21 cellular contexts compared by ENCODE assay signal in genomic region chr17:48619821-48620496, GRCh38. TPM values are rescaled to one million over a fixed set of nuclear protein-coding genes. Genes with fewer than 3 reads are reported as not detected.
DNase-seq lines count a peak whose midpoint lies in the region; ATAC-seq, FAIRE-seq and TF ChIP-seq lines count a peak whose summit lies in the region.
"Had no signal": no experiment of that assay in that cellular context is flagged by ENCODE, and none has a peak within 500 bp of the region (broad histone marks: within the 10 kb centered on the region; RNA-seq: fewer than 3 reads in every experiment).

No MANE protein-coding gene starts in this region.

- H3K14ac ChIP-seq in H1 (ENCODE audit: insufficient read length): no peak overlapping the region

- peaks cover 0 to 3% (median 1%) of the 10 kb centered on the region in 4 experiments; a peak in 5 of 7 replicates for H3K4me1 ChIP-seq in H1 (replicated peaks in 1 of 4; ENCODE audit: control insufficient read depth in 3 of 4, insufficient read depth in 4 of 4, low read length in 3 of 4)
- peaks cover 41 to 42% of the 10 kb centered on the region in 2 donors for H3K4me1 ChIP-seq in mucosa of rectum (ENCODE audit: control insufficient read depth in 2 of 2, insufficient read depth in 2 of 2, low read length in 2 of 2)
- peaks cover 0 to 16% (median 3%) of the 10 kb centered on the region in 12 donors for H3K4me1 ChIP-seq in heart left ventricle
- H3K4me1 ChIP-seq: testis had no signal

- no peaks in the 10 kb centered on the region for H3K79me2 ChIP-seq in H1 (ENCODE audit: control insufficient read depth in 1 of 2, insufficient read depth in 2 of 2, low read length in 2 of 2)

- intact Hi-C loops in dorsolateral prefrontal cortex (cut with DNase I) (loop anchor here (2.0 to 10.0 kb wide), 7 partner anchors 125 to 595 kb away; no protein-coding TSS in a partner anchor), heart left ventricle (cut with DNase I) (loop anchor here (2.0 to 10.0 kb wide), 11 partner anchors 268 to 595 kb away; no protein-coding TSS in a partner anchor)

- no peak overlapping the region for H2BK120ac ChIP-seq in H1 (replicated peaks; ENCODE audit: low read depth, low read length)

- H3K4me3 ChIP-seq in H1 (ENCODE audit: extremely low read depth in 1 of 4, insufficient read depth in 2 of 4, low read depth in 3 of 4, low read length in 4 of 4) (no peak overlapping the region), mucosa of rectum (ENCODE audit: low read length in 2 of 2) (peak overlapping the region; percentile 38 to 48), dorsolateral prefrontal cortex (no peak overlapping the region), heart left ventricle (no peak overlapping the region)
- H3K4me3 ChIP-seq: esophagus muscularis mucosa, testis had no signal

- peaks cover 28 to 48% of the 10 kb centered on the region in 2 experiments for H4K20me1 ChIP-seq in H1 (replicated peaks in 1 of 2; ENCODE audit: control insufficient read depth in 1 of 2, insufficient read depth in 2 of 2, low read length in 2 of 2)

- peaks cover 0 to 13% (median 0%) of the 10 kb centered on the region in 4 experiments; a peak in 1 of 8 replicates for H3K36me3 ChIP-seq in H1 (ENCODE audit: control insufficient read depth in 2 of 4, insufficient read depth in 4 of 4, low read length in 3 of 4)
- no peaks in the 10 kb centered on the region for H3K36me3 ChIP-seq in mucosa of rectum (ENCODE audit: control insufficient read depth in 2 of 2, insufficient read depth in 2 of 2, low read length in 2 of 2)
- no peaks in the 10 kb centered on the region for H3K36me3 ChIP-seq in heart left ventricle
- H3K36me3 ChIP-seq: esophagus muscularis mucosa had no signal

- TF ChIP-seq RAD21 in H1 (IDR thresholded peaks at IDR 0.05 in 1 of 2, conservative IDR thresholded peaks at IDR 0.05 in 1 of 2; ENCODE audit: low read depth in 2 of 2, low read length in 2 of 2): no peak

- peaks cover 98 to 100% (median 99%) of the 10 kb centered on the region in 4 experiments for H3K27me3 ChIP-seq in H1 (replicated peaks in 1 of 4; ENCODE audit: control insufficient read depth in 3 of 4, extremely low read depth in 1 of 4, insufficient read depth in 3 of 4, low read length in 3 of 4)
- peaks cover 33 to 49% of the 10 kb centered on the region in 2 donors for H3K27me3 ChIP-seq in mucosa of rectum (ENCODE audit: control insufficient read depth in 2 of 2, insufficient read depth in 2 of 2, low read length in 2 of 2)
- H3K27me3 ChIP-seq in dorsolateral prefrontal cortex: peaks cover 29 to 100% (median 98%) of the 10 kb centered on the region in 45 donors
- peaks cover 80 to 100% (median 98%) of the 10 kb centered on the region in 9 donors for H3K27me3 ChIP-seq in heart left ventricle

- CTCF ChIA-PET in H1 (lab: Charles Lee; ENCODE audit: partially characterized antibody): interaction anchor here (0.9 to 4.4 kb wide), 8 partner anchors 12 to 379 kb away, joined by 3 to 21 read pairs (median 4); partner anchors contain the start of gene HOXB5

- peak overlapping the region; percentile 39; the same call in 1 of the 2 replicates for H2BK12ac ChIP-seq in H1 (ENCODE audit: low read depth, low read length)

- TF ChIP-seq CTCF in 22Rv1 (IDR thresholded peaks at IDR 0.05): no peak
- no peak for TF ChIP-seq CTCF in H1 (IDR thresholded peaks at IDR 0.05; ENCODE audit: control extremely low read depth in 1 of 3, insufficient read depth in 1 of 3, low read depth in 1 of 3, low read length in 3 of 3)
- TF ChIP-seq CTCF in dorsolateral prefrontal cortex (IDR thresholded peaks at IDR 0.05 in 54 of 56, conservative IDR thresholded peaks at IDR 0.05 in 2 of 56; ENCODE audit: low read depth in 1 of 56, partially characterized antibody in 56 of 56): no peak
- no peak for TF ChIP-seq CTCF in heart left ventricle (IDR thresholded peaks at IDR 0.05)

- H3K27ac ChIP-seq in 22Rv1: peak overlapping the region; percentile 23; the same call in 1 of the 2 replicates
- no peak overlapping the region for H3K27ac ChIP-seq in H1 (ENCODE audit: low read depth, low read length)
- H3K27ac ChIP-seq in mucosa of rectum (ENCODE audit: low read depth in 2 of 2, low read length in 2 of 2): peak overlapping the region; percentile 63 to 71
- no peak overlapping the region for H3K27ac ChIP-seq in dorsolateral prefrontal cortex
- no peak overlapping the region for H3K27ac ChIP-seq in heart left ventricle
- H3K27ac ChIP-seq: esophagus muscularis mucosa, testis had no signal

- H3K4ac ChIP-seq in H1 (replicated peaks; ENCODE audit: insufficient read length, low read depth, low read length): no peak overlapping the region

- no peak overlapping the region for H3K4me2 ChIP-seq in H1 (ENCODE audit: insufficient read depth in 1 of 2, low read depth in 2 of 2, low read length in 2 of 2)

- WGBS in H1 (ENCODE audit: extremely low coverage in 1 of 2, insufficient coverage in 1 of 2, insufficient read length in 1 of 2, insufficient replicate concordance in 2 of 2, low coverage in 1 of 2, low lambda C conversion rate in 2 of 2, missing lambda C conversion rate in 1 of 2), 2 experiments: 10% methylated on average over 31 of the region's 33 CpGs; no CpG with 5 or more reads in 1 of the 2 experiments
- 13 to 18% (median 15%) methylated on average over 22 to 33 of the region's 33 CpGs for WGBS in heart left ventricle, 4 donors

- no peak overlapping the region for H3K23ac ChIP-seq in H1 (ENCODE audit: insufficient read length)

- no peak overlapping the region; the same call in 1 of the 2 replicates for H2AK5ac ChIP-seq in H1 (ENCODE audit: low read depth, low read length)

- H3K9ac ChIP-seq in H1 (replicated peaks in 1 of 4; ENCODE audit: extremely low read depth in 1 of 4, low read depth in 3 of 4, low read length in 3 of 4) (no peak overlapping the region), mucosa of rectum (ENCODE audit: low read depth in 1 of 2, low read length in 2 of 2) (peak overlapping the region in 1 of 2 donors; percentile 45)

- H3K23me2 ChIP-seq in H1 (ENCODE audit: low read depth, low read length): no peaks in the 10 kb centered on the region; the same call in 1 of the 2 replicates

- FAIRE-seq in H1 (lab: Jason Lieb, UNC): no peak
- FAIRE-seq: bronchial epithelial cell had no signal

- ATAC-seq in GM18873 (IDR thresholded peaks at IDR 0.05; ENCODE audit: low FRiP score, unreplicated experiment) (no peak), heart left ventricle (no peak)
- ATAC-seq: right cardiac atrium had no signal

- POLR2A ChIA-PET in H1 (lab: Charles Lee; ENCODE audit: partially characterized antibody): no interaction called here

- H3K18ac ChIP-seq in H1 (ENCODE audit: extremely low read depth, low read length): no peak overlapping the region

- no peak overlapping the region for H4K91ac ChIP-seq in H1 (replicated peaks; ENCODE audit: insufficient read length, low read length)

- TF ChIP-seq EP300 in H1 (IDR thresholded peaks at IDR 0.05; ENCODE audit: borderline replicate concordance in 1 of 2, low read depth in 2 of 2, low read length in 2 of 2): no peak

- H3K9me3 ChIP-seq in H1 (ENCODE audit: insufficient read depth in 2 of 2, low read depth in 1 of 2, low read length in 1 of 2) (no peaks in the 10 kb centered on the region), mucosa of rectum (ENCODE audit: control insufficient read depth in 2 of 2, low read length in 2 of 2) (no peaks in the 10 kb centered on the region), heart left ventricle (no peaks in the 10 kb centered on the region)
- H3K9me3 ChIP-seq: esophagus muscularis mucosa, testis had no signal

- DNase-seq in HT-29 (ENCODE audit: low spot score) (peak; percentile 74), H1 (ENCODE audit: low read depth in 1 of 2, low spot score in 2 of 2) (no peak), dorsolateral prefrontal cortex (no peak), heart left ventricle (no peak)
- no peak for DNase-seq in stimulated activated CD4-positive, alpha-beta T cell treated with anti-CD3 and anti-CD28 coated beads, Interleukin-2, amount 100 ng/mL, for 48 hours
- DNase-seq: activated CD4-positive, alpha-beta T cell treated with anti-CD3 and anti-CD28 coated beads for 4 hours; activated naive CD4-positive, alpha-beta T cell treated with Interleukin-2 at 50 U/mL for 16 hours; immature natural killer cell; mammary epithelial cell; NCI-H2029; NCI-H524 treated with DMSO at 0.1 percent for 48 hours; nucleus accumbens; right cardiac atrium; stimulated activated CD4-positive, alpha-beta T cell treated with anti-CD3 and anti-CD28 coated beads, Interleukin-4, amount 100 ng/mL, for 1 hour; T-helper 9 cell; testis had no signal

- TF ChIP-seq POLR2A in H1 (IDR thresholded peaks at IDR 0.05; ENCODE audit: control extremely low read depth in 1 of 2, low read depth in 2 of 2, low read length in 2 of 2) (no peak), heart left ventricle (IDR thresholded peaks at IDR 0.05) (no peak)

- H2AFZ ChIP-seq in H1 (ENCODE audit: low read length): no peak overlapping the region

- H2BK5ac ChIP-seq in H1 (ENCODE audit: low read depth, low read length): no peak overlapping the region

- H2BK15ac ChIP-seq in H1 (ENCODE audit: low read length): no peak overlapping the region

- H4K5ac ChIP-seq in H1 (ENCODE audit: insufficient read length, low read depth, low read length): no peak overlapping the region

- no peak overlapping the region; the same call in 1 of the 2 replicates for H2BK20ac ChIP-seq in H1 (ENCODE audit: low read length)

- H4K8ac ChIP-seq in H1 (ENCODE audit: extremely low read depth, insufficient read depth, low read length): no peak overlapping the region; the same call in 1 of the 2 replicates

- H3K56ac ChIP-seq in H1 (replicated peaks; ENCODE audit: insufficient read length, low read depth, low read length): no peak overlapping the region

- H3K79me1 ChIP-seq in H1 (ENCODE audit: low read depth, low read length): no peaks in the 10 kb centered on the region

RNA-seq across cellular contexts. Expression of gene HOXB8, which starts 4.9 kb away (rescaled TPM):
- total RNA-seq in HT-29 (2014; rRNA removed; shearing (Covaris generic)): 51.0 and 52.7 TPM in 2 replicates
- total RNA-seq in H1 (2021; fragmentation: NEBNext Ultra II Directional; extraction: Animal tissue kit (Norgen Biotek cat#: 25700)): not detected in 2 replicates
- polyA plus RNA-seq in H1 (2011; rRNA removed) (not detected in 2 replicates), heart left ventricle (not detected)
- not detected for polyA plus RNA-seq in H1 (2011; cell fraction: cytosol; rRNA removed)
- polyA plus RNA-seq in H1 (2011; cell fraction: nucleus; rRNA removed): not detected
- not detected in 4 replicates for polyA plus RNA-seq in H1 (2012, experiment 1 of 2)
- polyA plus RNA-seq in H1 (2012, experiment 2 of 2): 0.09 TPM
- polyA plus RNA-seq in H1 (2013, experiment 1 of 2): not detected
- not detected for polyA plus RNA-seq in H1 (2013, experiment 2 of 2)
- not detected in 2 replicates for polyA minus RNA-seq in H1 (2011; rRNA and poly(A)+ RNA removed)
- polyA minus RNA-seq in H1 (2011; cell fraction: cytosol; rRNA and poly(A)+ RNA removed): not detected
- polyA minus RNA-seq in H1 (2011; cell fraction: nucleus; rRNA and poly(A)+ RNA removed): not detected
- total RNA-seq in dorsolateral prefrontal cortex (not detected), heart left ventricle (not detected)
- total RNA-seq: bronchial epithelial cell, esophagus muscularis mucosa, mammary epithelial cell, right cardiac atrium had no signal
- polyA plus RNA-seq: immature natural killer cell, mammary epithelial cell, right cardiac atrium had no signal

RNA-seq across cellular contexts. Expression of gene HOXB9, which starts 6.2 kb away (rescaled TPM):
- 177 and 188 TPM in 2 replicates for total RNA-seq in HT-29 (2014; rRNA removed; shearing (Covaris generic))
- not detected in 2 replicates for total RNA-seq in H1 (2021; fragmentation: NEBNext Ultra II Directional; extraction: Animal tissue kit (Norgen Biotek cat#: 25700))
- polyA plus RNA-seq in H1 (2011; rRNA removed) (not detected in 2 replicates), heart left ventricle (not detected)
- not detected for polyA plus RNA-seq in H1 (2011; cell fraction: cytosol; rRNA removed)
- polyA plus RNA-seq in H1 (2011; cell fraction: nucleus; rRNA removed): not detected
- 0.15 to 0.17 TPM in 2 of 4 replicates, not detected in the others for polyA plus RNA-seq in H1 (2012, experiment 1 of 2)
- 0.17 TPM for polyA plus RNA-seq in H1 (2012, experiment 2 of 2)
- polyA plus RNA-seq in H1 (2013, experiment 1 of 2): 0.02 TPM
- polyA plus RNA-seq in H1 (2013, experiment 2 of 2): not detected
- not detected in 2 replicates for polyA minus RNA-seq in H1 (2011; rRNA and poly(A)+ RNA removed)
- not detected for polyA minus RNA-seq in H1 (2011; cell fraction: cytosol; rRNA and poly(A)+ RNA removed)
- not detected for polyA minus RNA-seq in H1 (2011; cell fraction: nucleus; rRNA and poly(A)+ RNA removed)
- total RNA-seq in dorsolateral prefrontal cortex (not detected), heart left ventricle (not detected)
- total RNA-seq: bronchial epithelial cell, esophagus muscularis mucosa, right cardiac atrium had no signal
- polyA plus RNA-seq: immature natural killer cell, mammary epithelial cell had no signal

RNA-seq across cellular contexts. Expression of gene HOXB7, which starts 9.1 kb away (rescaled TPM):
- total RNA-seq in HT-29 (2014; rRNA removed; shearing (Covaris generic)): 37.3 and 39.7 TPM in 2 replicates
- total RNA-seq in H1 (2021; fragmentation: NEBNext Ultra II Directional; extraction: Animal tissue kit (Norgen Biotek cat#: 25700)): not detected in 2 replicates
- polyA plus RNA-seq in H1 (2011; rRNA removed) (not detected in 2 replicates), heart left ventricle (under 1 TPM; 0.12 to 0.46 TPM)
- not detected for polyA plus RNA-seq in H1 (2011; cell fraction: cytosol; rRNA removed)
- polyA plus RNA-seq in H1 (2011; cell fraction: nucleus; rRNA removed): not detected
- polyA plus RNA-seq in H1 (2012, experiment 1 of 2): not detected in 4 replicates
- polyA plus RNA-seq in H1 (2012, experiment 2 of 2): not detected
- not detected for polyA plus RNA-seq in H1 (2013, experiment 1 of 2)
- polyA plus RNA-seq in H1 (2013, experiment 2 of 2): not detected
- not detected in 2 replicates for polyA minus RNA-seq in H1 (2011; rRNA and poly(A)+ RNA removed)
- polyA minus RNA-seq in H1 (2011; cell fraction: cytosol; rRNA and poly(A)+ RNA removed): not detected
- polyA minus RNA-seq in H1 (2011; cell fraction: nucleus; rRNA and poly(A)+ RNA removed): not detected
- total RNA-seq in dorsolateral prefrontal cortex (under 1 TPM in 7 of 120 experiments, not detected in 113; 0.37 to 0.69 (median 0.42) TPM), heart left ventricle (under 1 TPM in 4 of 9 donors, not detected in 5; 0.25 to 0.88 (median 0.55) TPM)
- total RNA-seq: bronchial epithelial cell, mammary epithelial cell had no signal

RNA-seq across cellular contexts. Expression of gene HOXB6, which starts 15.2 kb away (rescaled TPM):
- total RNA-seq in HT-29 (2014; rRNA removed; shearing (Covaris generic)): 160 and 174 TPM in 2 replicates
- total RNA-seq in H1 (2021; fragmentation: NEBNext Ultra II Directional; extraction: Animal tissue kit (Norgen Biotek cat#: 25700)): not detected in 2 replicates
- not detected in 2 replicates for polyA plus RNA-seq in H1 (2011; rRNA removed)
- not detected for polyA plus RNA-seq in H1 (2011; cell fraction: cytosol; rRNA removed)
- polyA plus RNA-seq in H1 (2011; cell fraction: nucleus; rRNA removed): not detected
- polyA plus RNA-seq in H1 (2012, experiment 1 of 2): 0.09 to 0.17 TPM in 2 of 4 replicates, not detected in the others
- polyA plus RNA-seq in H1 (2012, experiment 2 of 2): not detected
- not detected for polyA plus RNA-seq in H1 (2013, experiment 1 of 2)
- not detected for polyA plus RNA-seq in H1 (2013, experiment 2 of 2)
- polyA minus RNA-seq in H1 (2011; rRNA and poly(A)+ RNA removed): not detected in 2 replicates
- polyA minus RNA-seq in H1 (2011; cell fraction: cytosol; rRNA and poly(A)+ RNA removed): not detected
- not detected for polyA minus RNA-seq in H1 (2011; cell fraction: nucleus; rRNA and poly(A)+ RNA removed)
- total RNA-seq in dorsolateral prefrontal cortex: under 1 TPM in 4 of 120 experiments, not detected in 116; 0.26 to 0.35 (median 0.29) TPM
- 1 to 10 TPM in 2 of 9 donors, under 1 TPM in 6, not detected in 1; 0.30 to 2.0 (median 0.62) TPM for total RNA-seq in heart left ventricle
- polyA plus RNA-seq in heart left ventricle: under 1 TPM; 0.38 to 0.57 TPM
- total RNA-seq: bronchial epithelial cell had no signal
- polyA plus RNA-seq: immature natural killer cell had no signal

RNA-seq across cellular contexts. Expression of gene HOXB5, which starts 26.4 kb away (rescaled TPM):
- 7.5 and 8.2 TPM in 2 replicates for total RNA-seq in HT-29 (2014; rRNA removed; shearing (Covaris generic))
- total RNA-seq in H1 (2021; fragmentation: NEBNext Ultra II Directional; extraction: Animal tissue kit (Norgen Biotek cat#: 25700)): not detected in 2 replicates
- polyA plus RNA-seq in H1 (2011; rRNA removed) (not detected in 2 replicates), heart left ventricle (under 1 TPM; 0.04 to 0.08 TPM)
- polyA plus RNA-seq in H1 (2011; cell fraction: cytosol; rRNA removed): not detected
- polyA plus RNA-seq in H1 (2011; cell fraction: nucleus; rRNA removed): not detected
- not detected in 4 replicates for polyA plus RNA-seq in H1 (2012, experiment 1 of 2)
- not detected for polyA plus RNA-seq in H1 (2012, experiment 2 of 2)
- not detected for polyA plus RNA-seq in H1 (2013, experiment 1 of 2)
- not detected for polyA plus RNA-seq in H1 (2013, experiment 2 of 2)
- 0.07 TPM in 1 of 2 replicates, not detected in the other for polyA minus RNA-seq in H1 (2011; rRNA and poly(A)+ RNA removed)
- not detected for polyA minus RNA-seq in H1 (2011; cell fraction: cytosol; rRNA and poly(A)+ RNA removed)
- polyA minus RNA-seq in H1 (2011; cell fraction: nucleus; rRNA and poly(A)+ RNA removed): not detected
- total RNA-seq in dorsolateral prefrontal cortex (under 1 TPM in 1 of 120 experiments, not detected in 119; 0.23 TPM), heart left ventricle (1 to 10 TPM in 1 of 9 donors, under 1 TPM in 2, not detected in 6; 0.17 to 1.0 (median 0.35) TPM)
- total RNA-seq: bronchial epithelial cell, mammary epithelial cell had no signal
- polyA plus RNA-seq: immature natural killer cell, mammary epithelial cell had no signal

Comparison
In these comparisons a context has a peak if more than half of its experiments do, and no peak if none do; other contexts are left out.
1. H3K27ac ChIP-seq: peak in 22Rv1 (single experiment) and mucosa of rectum (2 of 2); none in H1 (single experiment), dorsolateral prefrontal cortex (0 of 59) and heart left ventricle (0 of 12).
2. H3K4me3 ChIP-seq: peak in mucosa of rectum (2 of 2); none in H1 (0 of 4), dorsolateral prefrontal cortex (0 of 59) and heart left ventricle (0 of 12).
3. RNA of gene HOXB8, which starts 4.9 kb away (total RNA-seq): 51.0 to 52.7 TPM in HT-29; not detected in H1, not detected in dorsolateral prefrontal cortex and not detected in heart left ventricle; every median in the first group is over 10 times any median in the second.
4. RNA of gene HOXB9, which starts 6.2 kb away (total RNA-seq): 177 to 188 TPM in HT-29; not detected in H1, not detected in dorsolateral prefrontal cortex and not detected in heart left ventricle; every median in the first group is over 100 times any median in the second.
5. RNA of gene HOXB7, which starts 9.1 kb away (total RNA-seq): 37.3 to 39.7 TPM in HT-29; 0.25 to 0.88 TPM in heart left ventricle, not detected in H1 and 0.37 to 0.69 TPM in dorsolateral prefrontal cortex; every median in the first group is over 10 times any median in the second.